Comparison of ENCODE assay signal across 8 cellular contexts in genomic region chr21:46188226-46189212, GRCh38. TPM values are rescaled to one million over a fixed set of nuclear protein-coding genes. Genes with fewer than 3 reads are reported as not detected.
DNase-seq lines count a peak whose midpoint lies in the region; ATAC-seq and TF ChIP-seq lines count a peak whose summit lies in the region.

No MANE protein-coding gene starts in this region.

- H3K4me1 Mint-ChIP-seq in mesothelial cell of epicardium, result peaks cover 23% of the 10 kb centered on the region

- no peaks in the 10 kb centered on the region for H3K9me3 ChIP-seq in endocrine pancreas (ENCODE audit: control insufficient read depth, low read length)

- peak; percentile 84 for DNase-seq in EH (ENCODE audit: low read depth)
- DNase-seq in NCI-H345 (lab: John Stamatoyannopoulos, UW), result peak; percentile 80
- DNase-seq in mesothelial cell of epicardium (ENCODE audit: low spot score in 2 of 2, unreplicated experiment in 2 of 2), result no peak
- no peak for DNase-seq in coronary artery (ENCODE audit: low spot score)

- H3K4me3 ChIP-seq in endocrine pancreas (ENCODE audit: control insufficient read depth, insufficient read depth, low read length) (no peak overlapping the region), coronary artery (no peak overlapping the region)

- peak overlapping the region; percentile 19 for H3K9ac ChIP-seq in endocrine pancreas (ENCODE audit: control insufficient read depth, insufficient read depth, low read length)

- H3K27ac Mint-ChIP-seq in mesothelial cell of epicardium, result peak overlapping the region; percentile 40

- H3K36me3 ChIP-seq in endocrine pancreas (ENCODE audit: control insufficient read depth, insufficient read depth, low read length), result peaks cover 3% of the 10 kb centered on the region

- peaks cover 4% of the 10 kb centered on the region for H3K36me3 Mint-ChIP-seq in mesothelial cell of epicardium

- no peaks in the 10 kb centered on the region for H3K9me3 Mint-ChIP-seq in mesothelial cell of epicardium

- H3K27me3 Mint-ChIP-seq in mesothelial cell of epicardium (ENCODE audit: low read depth), result no peaks in the 10 kb centered on the region

- no peaks in the 10 kb centered on the region for H3K4me1 ChIP-seq in endocrine pancreas (ENCODE audit: control insufficient read depth, insufficient read depth, low read length)

- TF ChIP-seq POLR2A in GM18505 (IDR thresholded peaks at IDR 0.05; ENCODE audit: borderline replicate concordance, extremely low read depth, insufficient read depth, insufficient read length), result no peak

- TF ChIP-seq CTCF in mesothelial cell of epicardium (IDR thresholded peaks at IDR 0.05; ENCODE audit: unreplicated experiment), result no peak
- TF ChIP-seq CTCF in coronary artery (IDR thresholded peaks at IDR 0.05), result no peak

- peak overlapping the region in 1 of 2 donors; percentile 68 for H3K27ac ChIP-seq in coronary artery

- ATAC-seq in GM18873 (IDR thresholded peaks at IDR 0.05; ENCODE audit: low FRiP score, unreplicated experiment), result no peak
- ATAC-seq in HG03520 (IDR thresholded peaks at IDR 0.05; ENCODE audit: unreplicated experiment), result no peak
- no peak for ATAC-seq in GM18505 (IDR thresholded peaks at IDR 0.05; ENCODE audit: unreplicated experiment)

- H3K27me3 ChIP-seq in endocrine pancreas (ENCODE audit: control insufficient read depth, insufficient read depth, low read length), result no peaks in the 10 kb centered on the region

- no peak overlapping the region for H3K4me3 Mint-ChIP-seq in mesothelial cell of epicardium

RNA-seq across cellular contexts. Expression of gene SPATC1L, which starts 4.3 kb away (rescaled TPM):
- 27.5 to 28.1 TPM (median 27.6 TPM) in 3 replicates for total RNA-seq in mesothelial cell of epicardium

RNA-seq across cellular contexts. Expression of gene FTCD, which starts 33.1 kb away (rescaled TPM):
- total RNA-seq in mesothelial cell of epicardium, result 8.8 to 12.5 TPM (median 9.6 TPM) in 3 replicates

RNA-seq across cellular contexts. Expression of gene LSS, which starts 40.1 kb away (rescaled TPM):
- total RNA-seq in mesothelial cell of epicardium, result 78.2 to 85.8 TPM (median 80.6 TPM) in 3 replicates

Comparison
In these comparisons a context has a peak if more than half of its experiments do, and no peak if none do; other contexts are left out.
1. DNase-seq: peak in EH (single experiment) and NCI-H345 (single experiment); none in mesothelial cell of epicardium (0 of 2) and coronary artery (single experiment).